In genomic region chr1:208595236-208595635, GRCh38 we compare ENCODE assay signal across 32 cellular contexts.
"Had no signal": no experiment of that assay in that cellular context is flagged by ENCODE, and none has a peak within 500 bp of the region (broad histone marks: within the 10 kb centered on the region; RNA-seq: fewer than 3 reads in every experiment).

No MANE protein-coding gene starts in this region.

- H3K27ac ChIP-seq: body of pancreas, brain microvascular endothelial cell, breast epithelium, VCaP had no signal

- ATAC-seq: activated CD8-positive, alpha-beta T cell treated with anti-CD3 and anti-CD28 coated beads for 36 hours; activated naive CD4-positive, alpha-beta T cell treated with anti-CD3 and anti-CD28 coated beads, Interleukin-2, amount 50 U/mL, for 72 hours; activated T-cell treated with anti-CD3 and anti-CD28 coated beads, Interleukin-2, amount 50 U/mL, for 4 hours; activated T-cell treated with anti-CD3 and anti-CD28 coated beads, Interleukin-2, amount 50 U/mL, for 72 hours; activated T-helper 17 cell treated with anti-CD3 and anti-CD28 coated beads, Interleukin-2, amount 50 U/mL, for 72 hours; body of pancreas had no signal

- H3K4me1 ChIP-seq: adrenal gland, body of pancreas, breast epithelium had no signal

- H3K36me3 ChIP-seq: adrenal gland, brain microvascular endothelial cell, breast epithelium had no signal

- H3K27me3 ChIP-seq: adrenal gland, brain microvascular endothelial cell, breast epithelium had no signal

- DNase-seq: activated B cell treated with CpG ODN at 0.5 μM for 24 hours; activated CD4-positive, alpha-beta memory T cell treated with anti-CD3 and anti-CD28 coated beads for 36 hours; activated CD4-positive, alpha-beta T cell treated with anti-CD3 and anti-CD28 coated beads for 4 hours; activated CD4-positive, alpha-beta T cell treated with anti-CD3 and anti-CD28 coated beads, Interleukin-2, amount 10 ng/mL, durations not matched to agents 24 days and 14 days; activated CD4-positive, alpha-beta T cell treated with anti-CD3 and anti-CD28 coated beads, Interleukin-2, amount 50 U/mL, for 1 hour; activated CD4-positive, alpha-beta T cell treated with anti-CD3 and anti-CD28 coated beads, Interleukin-2, amount 50 U/mL, for 4 hours; activated CD4-positive, CD25-positive, alpha-beta regulatory T cell treated with anti-CD3 and anti-CD28 coated beads, Interleukin-2, amount 50 U/mL, for 72 hours; activated CD8-positive, alpha-beta memory T cell treated with anti-CD3 and anti-CD28 coated beads, Interleukin-2, amount 50 U/mL, for 4 hours; activated CD8-positive, alpha-beta T cell treated with anti-CD3 and anti-CD28 coated beads for 36 hours; activated effector memory CD4-positive, alpha-beta T cell treated with anti-CD3 and anti-CD28 coated beads, Interleukin-2, amount 50 U/mL, for 16 hours; activated gamma-delta T cell treated with Interleukin-2 at 50 U/mL for 16 hours; activated naive CD4-positive, alpha-beta T cell; activated naive CD4-positive, alpha-beta T cell treated with anti-CD3 and anti-CD28 coated beads for 36 hours; activated naive CD4-positive, alpha-beta T cell treated with anti-CD3 and anti-CD28 coated beads, Interleukin-2, amount 50 U/mL, for 16 hours; activated naive CD8-positive, alpha-beta T cell treated with anti-CD3 and anti-CD28 coated beads for 36 hours; activated T-cell treated with anti-CD3 and anti-CD28 coated beads for 4 hours; activated T-cell treated with anti-CD3 and anti-CD28 coated beads, Interleukin-2, amount 50 U/mL, for 1 hour; activated T-cell treated with anti-CD3 and anti-CD28 coated beads, Interleukin-2, amount 50 U/mL, for 4 hours; activated T-cell treated with anti-CD3 and anti-CD28 coated beads, Interleukin-2, amount 50 U/mL, for 72 hours; aorta; body of pancreas; caudate nucleus; cerebellar nuclear complex; T-helper 1 cell; T-helper 2 cell; T-helper 9 cell had no signal

- H3K9me3 ChIP-seq: adrenal gland, body of pancreas, breast epithelium had no signal

- H3K4me3 ChIP-seq: adrenal gland, body of pancreas, breast epithelium had no signal
